In the genomic region with DNA sequence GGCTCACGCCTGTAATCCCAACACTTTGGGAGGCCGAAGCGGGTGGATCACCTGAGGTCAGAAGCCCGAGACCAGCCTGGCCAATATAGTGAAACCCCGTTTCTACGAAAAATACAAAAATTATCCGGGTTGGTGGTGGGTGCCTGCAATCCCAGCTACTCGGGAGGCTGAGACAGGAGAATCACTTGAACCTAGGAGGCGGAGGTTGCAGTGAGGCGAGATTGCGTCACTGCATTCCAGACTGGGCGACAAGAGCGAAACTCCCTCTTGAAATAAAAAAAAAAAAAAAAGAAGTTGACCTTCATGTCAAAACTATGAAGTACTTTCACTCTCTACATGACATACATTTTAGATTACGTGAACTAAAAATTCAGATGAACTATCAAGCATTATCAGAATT, we compare ENCODE assay signal across 31 cellular contexts.
"Had no signal": no experiment of that assay in that cellular context is flagged by ENCODE, and none has a peak within 500 bp of the region (broad histone marks: within the 10 kb centered on the region; RNA-seq: fewer than 3 reads in every experiment).

No MANE protein-coding gene starts in this region.

- FAIRE-seq: bronchial epithelial cell had no signal

- H3K27ac ChIP-seq: ascending aorta, cardiac muscle cell, WERI-Rb-1 had no signal

- H3K36me3 ChIP-seq: ascending aorta, WERI-Rb-1 had no signal

- H3K9me3 ChIP-seq: ascending aorta had no signal

- H3K4me3 ChIP-seq: ascending aorta, cardiac muscle cell had no signal

- H3K27me3 ChIP-seq: ascending aorta, cardiac muscle cell had no signal

- DNase-seq: activated CD4-positive, alpha-beta memory T cell treated with anti-CD3 and anti-CD28 coated beads, Interleukin-2, amount 10 ng/mL, durations not matched to agents 7 days and 5 days; activated CD4-positive, alpha-beta T cell treated with anti-CD3 and anti-CD28 coated beads for 1 hour; activated CD4-positive, alpha-beta T cell treated with anti-CD3 and anti-CD28 coated beads for 36 hours; activated CD4-positive, alpha-beta T cell treated with anti-CD3 and anti-CD28 coated beads for 48 hours; activated CD4-positive, alpha-beta T cell treated with anti-CD3 and anti-CD28 coated beads, Interleukin-2, amount 10 ng/mL, durations not matched to agents 7 days and 5 days; activated CD4-positive, alpha-beta T cell treated with anti-CD3 and anti-CD28 coated beads, Interleukin-2, amount 50 U/mL, for 48 hours; activated CD4-positive, CD25-positive, alpha-beta regulatory T cell; activated CD8-positive, alpha-beta memory T cell treated with anti-CD3 and anti-CD28 coated beads for 24 hours; activated CD8-positive, alpha-beta memory T cell treated with anti-CD3 and anti-CD28 coated beads, Interleukin-2, amount 10 ng/mL, durations not matched to agents 7 days and 5 days; activated CD8-positive, alpha-beta memory T cell treated with anti-CD3 and anti-CD28 coated beads, Interleukin-2, amount 50 U/mL, for 48 hours; activated CD8-positive, alpha-beta T cell treated with anti-CD3 and anti-CD28 coated beads, Interleukin-2, amount 10 ng/mL, durations not matched to agents 7 days and 5 days; activated effector memory CD4-positive, alpha-beta T cell treated with Interleukin-2 at 50 U/mL for 16 hours; activated gamma-delta T cell; activated naive CD4-positive, alpha-beta T cell treated with anti-CD3 and anti-CD28 coated beads, Interleukin-2, amount 10 ng/mL, durations not matched to agents 7 days and 5 days; activated naive CD4-positive, alpha-beta T cell treated with Interleukin-2 at 50 U/mL for 16 hours; activated naive CD8-positive, alpha-beta T cell treated with anti-CD3 and anti-CD28 coated beads, Interleukin-2, amount 10 ng/mL, durations not matched to agents 7 days and 5 days; activated naive CD8-positive, alpha-beta T cell treated with anti-CD3 and anti-CD28 coated beads, Interleukin-2, amount 50 U/mL, for 24 hours; activated T-cell treated with anti-CD3 and anti-CD28 coated beads, Interleukin-2, amount 50 U/mL, for 24 hours; activated T-cell treated with anti-CD3 and anti-CD28 coated beads, Interleukin-2, amount 50 U/mL, for 48 hours; amygdala; anterior cingulate cortex; caudate nucleus; T-helper 1 cell; T-helper 2 cell; T-helper 9 cell; WERI-Rb-1 had no signal

- H3K4me1 ChIP-seq: ascending aorta had no signal

- ATAC-seq: activated CD4-positive, alpha-beta T cell treated with anti-CD3 and anti-CD28 coated beads for 36 hours; activated CD4-positive, CD25-positive, alpha-beta regulatory T cell treated with anti-CD3 and anti-CD28 coated beads, Interleukin-2, amount 50 U/mL, for 24 hours; activated CD8-positive, alpha-beta memory T cell treated with anti-CD3 and anti-CD28 coated beads, Interleukin-2, amount 10 ng/mL, durations not matched to agents 7 days and 5 days; activated CD8-positive, alpha-beta T cell treated with anti-CD3 and anti-CD28 coated beads, Interleukin-2, amount 10 ng/mL, durations not matched to agents 7 days and 5 days; activated naive CD8-positive, alpha-beta T cell treated with anti-CD3 and anti-CD28 coated beads, Interleukin-2, amount 50 U/mL, for 24 hours; WTC11 had no signal
